In the genomic region with DNA sequence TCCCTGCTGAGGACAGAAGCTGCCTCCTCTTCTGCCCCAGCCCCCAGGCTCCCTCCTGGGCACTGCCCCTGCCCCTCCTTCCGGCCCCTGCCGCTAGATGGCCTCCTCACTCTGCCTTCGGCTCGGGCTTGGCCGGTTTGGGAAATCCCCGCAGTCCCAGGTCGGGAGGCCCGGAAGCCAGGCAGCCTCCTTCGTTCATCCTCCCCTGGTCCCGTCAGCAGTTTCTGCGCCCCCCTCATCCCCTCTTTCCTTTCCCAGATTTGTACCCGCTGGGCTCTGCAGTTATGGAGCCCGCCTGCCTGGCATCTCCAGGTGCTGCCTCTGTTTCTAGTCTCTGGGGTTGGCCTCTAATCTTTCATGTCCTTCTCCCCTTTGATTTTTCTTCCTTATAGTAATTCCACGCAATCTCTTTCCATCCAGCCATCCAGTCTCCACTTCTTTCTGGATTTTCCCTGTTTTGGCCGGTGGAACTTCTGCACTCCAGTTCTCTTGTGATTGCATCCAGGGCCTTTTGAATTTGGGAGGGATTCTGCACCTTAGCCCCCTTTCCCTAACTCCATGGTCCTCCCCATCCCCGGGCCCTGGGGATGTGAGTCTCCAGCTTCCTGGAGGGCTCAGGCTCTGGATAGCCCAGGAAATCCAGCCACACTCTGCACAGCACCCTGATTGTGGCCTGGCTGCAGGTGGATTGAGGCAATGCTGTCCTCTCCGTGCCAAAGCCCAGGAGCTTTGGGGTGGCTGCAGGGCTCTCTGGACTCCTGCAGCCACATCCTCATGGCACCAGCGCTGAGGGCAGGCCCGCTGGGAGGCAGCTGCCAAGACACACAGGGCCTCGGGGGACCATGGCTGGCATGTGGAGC, we compare ENCODE assay signal across 1 cellular context.
TF ChIP-seq lines count a peak whose summit lies in the region.

No MANE protein-coding gene starts in this region.

TF ChIP-seq in GM23338, 12 proteins besides CTCF, POLR2A, EP300 and RAD21 (continued from another document):
- TF ChIP-seq, protein P1, sequence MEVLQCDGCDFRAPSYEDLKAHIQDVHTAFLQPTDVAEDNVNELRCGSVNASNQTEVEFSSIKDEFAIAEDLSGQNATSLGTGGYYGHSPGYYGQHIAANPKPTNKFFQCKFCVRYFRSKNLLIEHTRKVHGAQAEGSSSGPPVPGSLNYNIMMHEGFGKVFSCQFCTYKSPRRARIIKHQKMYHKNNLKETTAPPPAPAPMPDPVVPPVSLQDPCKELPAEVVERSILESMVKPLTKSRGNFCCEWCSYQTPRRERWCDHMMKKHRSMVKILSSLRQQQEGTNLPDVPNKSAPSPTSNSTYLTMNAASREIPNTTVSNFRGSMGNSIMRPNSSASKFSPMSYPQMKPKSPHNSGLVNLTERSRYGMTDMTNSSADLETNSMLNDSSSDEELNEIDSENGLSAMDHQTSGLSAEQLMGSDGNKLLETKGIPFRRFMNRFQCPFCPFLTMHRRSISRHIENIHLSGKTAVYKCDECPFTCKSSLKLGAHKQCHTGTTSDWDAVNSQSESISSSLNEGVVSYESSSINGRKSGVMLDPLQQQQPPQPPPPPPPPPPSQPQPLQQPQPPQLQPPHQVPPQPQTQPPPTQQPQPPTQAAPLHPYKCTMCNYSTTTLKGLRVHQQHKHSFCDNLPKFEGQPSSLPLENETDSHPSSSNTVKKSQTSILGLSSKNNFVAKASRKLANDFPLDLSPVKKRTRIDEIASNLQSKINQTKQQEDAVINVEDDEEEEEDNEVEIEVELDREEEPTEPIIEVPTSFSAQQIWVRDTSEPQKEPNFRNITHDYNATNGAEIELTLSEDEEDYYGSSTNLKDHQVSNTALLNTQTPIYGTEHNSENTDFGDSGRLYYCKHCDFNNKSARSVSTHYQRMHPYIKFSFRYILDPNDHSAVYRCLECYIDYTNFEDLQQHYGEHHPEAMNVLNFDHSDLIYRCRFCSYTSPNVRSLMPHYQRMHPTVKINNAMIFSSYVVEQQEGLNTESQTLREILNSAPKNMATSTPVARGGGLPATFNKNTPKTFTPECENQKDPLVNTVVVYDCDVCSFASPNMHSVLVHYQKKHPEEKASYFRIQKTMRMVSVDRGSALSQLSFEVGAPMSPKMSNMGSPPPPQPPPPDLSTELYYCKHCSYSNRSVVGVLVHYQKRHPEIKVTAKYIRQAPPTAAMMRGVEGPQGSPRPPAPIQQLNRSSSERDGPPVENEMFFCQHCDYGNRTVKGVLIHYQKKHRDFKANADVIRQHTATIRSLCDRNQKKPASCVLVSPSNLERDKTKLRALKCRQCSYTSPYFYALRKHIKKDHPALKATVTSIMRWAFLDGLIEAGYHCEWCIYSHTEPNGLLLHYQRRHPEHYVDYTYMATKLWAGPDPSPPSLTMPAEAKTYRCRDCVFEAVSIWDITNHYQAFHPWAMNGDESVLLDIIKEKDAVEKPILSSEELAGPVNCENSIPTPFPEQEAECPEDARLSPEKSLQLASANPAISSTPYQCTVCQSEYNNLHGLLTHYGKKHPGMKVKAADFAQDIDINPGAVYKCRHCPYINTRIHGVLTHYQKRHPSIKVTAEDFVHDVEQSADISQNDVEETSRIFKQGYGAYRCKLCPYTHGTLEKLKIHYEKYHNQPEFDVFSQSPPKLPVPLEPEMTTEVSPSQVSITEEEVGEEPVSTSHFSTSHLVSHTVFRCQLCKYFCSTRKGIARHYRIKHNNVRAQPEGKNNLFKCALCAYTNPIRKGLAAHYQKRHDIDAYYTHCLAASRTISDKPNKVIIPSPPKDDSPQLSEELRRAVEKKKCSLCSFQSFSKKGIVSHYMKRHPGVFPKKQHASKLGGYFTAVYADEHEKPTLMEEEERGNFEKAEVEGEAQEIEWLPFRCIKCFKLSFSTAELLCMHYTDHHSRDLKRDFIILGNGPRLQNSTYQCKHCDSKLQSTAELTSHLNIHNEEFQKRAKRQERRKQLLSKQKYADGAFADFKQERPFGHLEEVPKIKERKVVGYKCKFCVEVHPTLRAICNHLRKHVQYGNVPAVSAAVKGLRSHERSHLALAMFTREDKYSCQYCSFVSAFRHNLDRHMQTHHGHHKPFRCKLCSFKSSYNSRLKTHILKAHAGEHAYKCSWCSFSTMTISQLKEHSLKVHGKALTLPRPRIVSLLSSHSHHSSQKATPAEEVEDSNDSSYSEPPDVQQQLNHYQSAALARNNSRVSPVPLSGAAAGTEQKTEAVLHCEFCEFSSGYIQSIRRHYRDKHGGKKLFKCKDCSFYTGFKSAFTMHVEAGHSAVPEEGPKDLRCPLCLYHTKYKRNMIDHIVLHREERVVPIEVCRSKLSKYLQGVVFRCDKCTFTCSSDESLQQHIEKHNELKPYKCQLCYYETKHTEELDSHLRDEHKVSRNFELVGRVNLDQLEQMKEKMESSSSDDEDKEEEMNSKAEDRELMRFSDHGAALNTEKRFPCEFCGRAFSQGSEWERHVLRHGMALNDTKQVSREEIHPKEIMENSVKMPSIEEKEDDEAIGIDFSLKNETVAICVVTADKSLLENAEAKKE (CRISPR knock-in tag; IDR thresholded peaks at IDR 0.05): no peak
- no peak for TF ChIP-seq EZH2phosphoT487 (IDR thresholded peaks at IDR 0.05; ENCODE audit: unreplicated experiment)
- no peak for TF ChIP-seq NANOG (IDR thresholded peaks at IDR 0.05; ENCODE audit: borderline replicate concordance)
- no peak for TF ChIP-seq STAT1 (IDR thresholded peaks at IDR 0.05; ENCODE audit: unreplicated experiment)
- no peak for TF ChIP-seq POLR2AphosphoS5 (IDR thresholded peaks at IDR 0.05; ENCODE audit: low read depth)
- no peak for TF ChIP-seq JUNB (IDR thresholded peaks at IDR 0.05; ENCODE audit: unreplicated experiment)
- TF ChIP-seq, protein P2, sequence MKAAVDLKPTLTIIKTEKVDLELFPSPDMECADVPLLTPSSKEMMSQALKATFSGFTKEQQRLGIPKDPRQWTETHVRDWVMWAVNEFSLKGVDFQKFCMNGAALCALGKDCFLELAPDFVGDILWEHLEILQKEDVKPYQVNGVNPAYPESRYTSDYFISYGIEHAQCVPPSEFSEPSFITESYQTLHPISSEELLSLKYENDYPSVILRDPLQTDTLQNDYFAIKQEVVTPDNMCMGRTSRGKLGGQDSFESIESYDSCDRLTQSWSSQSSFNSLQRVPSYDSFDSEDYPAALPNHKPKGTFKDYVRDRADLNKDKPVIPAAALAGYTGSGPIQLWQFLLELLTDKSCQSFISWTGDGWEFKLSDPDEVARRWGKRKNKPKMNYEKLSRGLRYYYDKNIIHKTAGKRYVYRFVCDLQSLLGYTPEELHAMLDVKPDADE (IDR thresholded peaks at IDR 0.05): no peak
TF ChIP-seq in GM23338: peak in this region for 0.
